ENCODE assay signal across 15 cellular contexts in the genomic region with DNA sequence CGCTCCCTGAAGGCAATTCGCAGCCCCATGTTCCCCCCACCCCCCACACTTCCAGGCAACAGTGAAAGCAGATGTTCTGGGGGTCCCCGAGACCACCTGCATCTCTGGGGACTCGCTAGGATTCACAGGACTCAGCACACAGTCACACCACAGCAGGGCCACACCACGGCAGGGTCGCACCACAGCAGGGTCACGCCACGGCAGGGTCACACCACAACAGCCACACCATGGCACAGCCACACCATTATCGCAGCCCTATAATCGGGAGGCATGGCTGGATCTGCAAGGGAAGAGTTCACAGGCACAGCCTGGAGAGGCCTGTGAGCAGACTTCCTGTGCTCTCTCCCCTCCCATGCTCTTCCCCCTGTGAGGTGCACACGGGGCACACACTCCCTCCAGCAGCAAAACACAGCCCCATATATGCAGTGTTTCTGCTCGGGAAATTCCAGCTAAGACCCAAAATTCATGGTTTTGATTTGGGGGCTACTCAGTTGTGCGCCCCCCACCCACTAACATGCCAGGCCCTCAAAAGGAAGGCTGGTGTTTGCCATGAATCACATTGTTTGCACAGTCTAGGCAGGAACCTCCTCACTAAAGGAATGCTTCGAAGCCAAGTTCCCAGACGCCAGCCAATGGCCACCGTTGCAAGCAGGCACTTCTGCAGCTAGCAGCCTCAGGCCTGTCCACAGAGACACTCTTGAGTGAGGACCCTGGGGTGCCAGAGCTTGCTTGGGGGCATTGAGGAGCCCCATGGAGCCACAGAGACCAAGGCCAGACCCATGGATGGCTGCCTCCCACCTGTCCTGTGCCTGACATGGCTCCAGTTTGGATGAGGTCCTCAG. TPM values are rescaled to one million over a fixed set of nuclear protein-coding genes. Genes with fewer than 3 reads are reported as not detected.
DNase-seq lines count a peak whose midpoint lies in the region; ATAC-seq and TF ChIP-seq lines count a peak whose summit lies in the region.
"Had no signal": no experiment of that assay in that cellular context is flagged by ENCODE, and none has a peak within 500 bp of the region (broad histone marks: within the 10 kb centered on the region; RNA-seq: fewer than 3 reads in every experiment).

No MANE protein-coding gene starts in this region.

- WGBS in neuronal stem cell (ENCODE audit: extremely low coverage in 2 of 2, insufficient read length in 2 of 2, insufficient replicate concordance in 1 of 2), 2 donors, result no CpG with 5 or more reads among the region's 16 CpGs
- WGBS in suprapubic skin, result 83% methylated on average over 12 of the region's 16 CpGs

- no peak overlapping the region for H2AK5ac ChIP-seq in neuronal stem cell (ENCODE audit: low read depth, low read length)

- H3K4me2 ChIP-seq in neuronal stem cell (ENCODE audit: insufficient read depth, low read length, poor library complexity, severe bottlenecking), result no peak overlapping the region

- DNase-seq in Right ventricle myocardium superior, result peak; percentile 18
- no peak for DNase-seq in left ventricle myocardium inferior
- DNase-seq in neuronal stem cell (ENCODE audit: low spot score), result no peak
- DNase-seq in suprapubic skin (ENCODE audit: low spot score in 2 of 2), result no peak
- no peak for DNase-seq in endothelial cell (ENCODE audit: low spot score)
- DNase-seq: BE2C; CD8-positive, alpha-beta T cell; COR-L47; DMS153; GM23248 had no signal

- no peak overlapping the region for H2BK120ac ChIP-seq in neuronal stem cell (ENCODE audit: low read depth, low read length)

- peak overlapping the region; percentile 50 for H3K9ac ChIP-seq in neuronal stem cell (ENCODE audit: low read depth, low read length, poor library complexity)
- H3K9ac ChIP-seq: GM23248 had no signal

- H4K91ac ChIP-seq in neuronal stem cell (ENCODE audit: low read depth, low read length, poor library complexity), result no peak overlapping the region

- intact Hi-C loops in Right ventricle myocardium superior (cut with DNase I), result no loop called here
- intact Hi-C loops in left ventricle myocardium inferior (cut with micrococcal nuclease), result no loop called here

- TF ChIP-seq POLR2A in suprapubic skin (IDR thresholded peaks at IDR 0.05), result no peak

- no peaks in the 10 kb centered on the region for H3K9me3 ChIP-seq in left ventricle myocardium inferior (replicated peaks)
- H3K9me3 ChIP-seq in neuronal stem cell (replicated peaks in 1 of 2; ENCODE audit: control insufficient read depth in 2 of 2, insufficient read depth in 1 of 2, low read depth in 1 of 2, low read length in 2 of 2), result peaks cover 0 to 7% of the 10 kb centered on the region in 2 donors
- H3K9me3 ChIP-seq in suprapubic skin, result no peaks in the 10 kb centered on the region
- H3K9me3 ChIP-seq: BE2C had no signal

- no peaks in the 10 kb centered on the region for H3K36me3 ChIP-seq in left ventricle myocardium inferior
- peaks cover 0 to 2% of the 10 kb centered on the region in 2 donors for H3K36me3 ChIP-seq in neuronal stem cell (replicated peaks in 1 of 2; ENCODE audit: control insufficient read depth in 2 of 2, insufficient read depth in 2 of 2, low read length in 2 of 2)
- H3K36me3 ChIP-seq in suprapubic skin, result no peaks in the 10 kb centered on the region
- H3K36me3 ChIP-seq: BE2C had no signal

- H2AFZ ChIP-seq in neuronal stem cell (ENCODE audit: low read length), result no peak overlapping the region
- H2AFZ ChIP-seq: GM23248 had no signal

- no peaks in the 10 kb centered on the region for H3K9me3 Mint-ChIP-seq in endothelial cell (ENCODE audit: unreplicated experiment)
- H3K9me3 Mint-ChIP-seq: CD8-positive, alpha-beta T cell had no signal

- no peak overlapping the region for H3K14ac ChIP-seq in neuronal stem cell (ENCODE audit: low read length)

- H3K27me3 ChIP-seq in left ventricle myocardium inferior (ENCODE audit: low read depth) (peaks cover 16% of the 10 kb centered on the region), neuronal stem cell (ENCODE audit: control insufficient read depth in 3 of 3, insufficient read depth in 3 of 3, low read depth in 1 of 3, low read length in 3 of 3) (peaks cover 0 to 78% (median 51%) of the 10 kb centered on the region in 3 experiments), suprapubic skin (peaks cover 55% of the 10 kb centered on the region)

- H2BK5ac ChIP-seq in neuronal stem cell (ENCODE audit: low read length), result no peak overlapping the region

- H3K4me1 Mint-ChIP-seq in endothelial cell (ENCODE audit: unreplicated experiment), result peaks cover 3% of the 10 kb centered on the region
- H3K4me1 Mint-ChIP-seq: CD14-positive monocyte had no signal

- H3K4me1 ChIP-seq in left ventricle myocardium inferior (peaks cover 44% of the 10 kb centered on the region), neuronal stem cell (ENCODE audit: control insufficient read depth in 2 of 2, insufficient read depth in 1 of 2, low read depth in 1 of 2, low read length in 2 of 2) (peaks cover 14 to 16% of the 10 kb centered on the region in 2 donors), suprapubic skin (peaks cover 7% of the 10 kb centered on the region)
- H3K4me1 ChIP-seq: BE2C had no signal

- H3K27ac ChIP-seq in left ventricle myocardium inferior (replicated peaks) (no peak overlapping the region), cingulate gyrus (ENCODE audit: low read depth, low read length) (peak overlapping the region; percentile 65), neuronal stem cell (replicated peaks; ENCODE audit: low read length) (no peak overlapping the region), suprapubic skin (no peak overlapping the region)
- H3K27ac ChIP-seq: GM23248 had no signal

- no peak overlapping the region for H2BK12ac ChIP-seq in neuronal stem cell (ENCODE audit: low read length)

- TF ChIP-seq EP300 in suprapubic skin (IDR thresholded peaks at IDR 0.05), result no peak

- no peak overlapping the region for H3K4me3 ChIP-seq in left ventricle myocardium inferior
- H3K4me3 ChIP-seq in neuronal stem cell (ENCODE audit: low read length in 2 of 2), result no peak overlapping the region
- no peak overlapping the region for H3K4me3 ChIP-seq in suprapubic skin
- H3K4me3 ChIP-seq: GM23248 had no signal

- TF ChIP-seq CTCF in left ventricle myocardium inferior (IDR thresholded peaks at IDR 0.05; ENCODE audit: borderline replicate concordance) (no peak), suprapubic skin (IDR thresholded peaks at IDR 0.05) (no peak), endothelial cell (IDR thresholded peaks at IDR 0.05; ENCODE audit: unreplicated experiment) (no peak)

- no peak overlapping the region for H3K4me3 Mint-ChIP-seq in endothelial cell (ENCODE audit: unreplicated experiment)
- H3K4me3 Mint-ChIP-seq: CD14-positive monocyte; CD8-positive, alpha-beta T cell had no signal

- peaks cover 29% of the 10 kb centered on the region for H3K27me3 Mint-ChIP-seq in endothelial cell (ENCODE audit: unreplicated experiment)

- no peak overlapping the region for H3K27ac Mint-ChIP-seq in endothelial cell (ENCODE audit: unreplicated experiment)
- H3K27ac Mint-ChIP-seq: CD14-positive monocyte; CD8-positive, alpha-beta T cell; IgD-negative memory B cell had no signal

- no peak overlapping the region for H3K18ac ChIP-seq in neuronal stem cell (ENCODE audit: low read length)

- H2BK15ac ChIP-seq in neuronal stem cell (ENCODE audit: low read length), result no peak overlapping the region

- H3K79me1 ChIP-seq in neuronal stem cell (ENCODE audit: low read depth, low read length), result no peaks in the 10 kb centered on the region

- no peak overlapping the region for H3K23ac ChIP-seq in neuronal stem cell (ENCODE audit: low read depth, low read length, poor library complexity)

- no peak for ATAC-seq in Right ventricle myocardium superior (ENCODE audit: poor library complexity)
- no peak for ATAC-seq in HG02870 (IDR thresholded peaks at IDR 0.05; ENCODE audit: unreplicated experiment)
- ATAC-seq: CD8-positive, alpha-beta T cell; HCT116 had no signal

- H4K8ac ChIP-seq in neuronal stem cell (ENCODE audit: low read depth, low read length), result no peak overlapping the region

- H3K36me3 Mint-ChIP-seq in endothelial cell (ENCODE audit: low read depth, unreplicated experiment), result no peaks in the 10 kb centered on the region
- H3K36me3 Mint-ChIP-seq: CD8-positive, alpha-beta T cell; IgD-negative memory B cell had no signal

- no peak overlapping the region for H3K4ac ChIP-seq in neuronal stem cell (ENCODE audit: low read length)

RNA-seq across cellular contexts. Expression of gene DPYSL4, which starts 7.0 kb away (rescaled TPM):
- total RNA-seq in Right ventricle myocardium superior (31.7 TPM), left ventricle myocardium inferior (42.8 TPM), suprapubic skin (1 to 10 TPM in 1 of 4 donors, under 1 TPM in 2, not detected in 1; 0.38 to 1.7 (median 0.91) TPM), endothelial cell (ENCODE audit: unreplicated experiment) (15.0 TPM)
- polyA plus RNA-seq in neuronal stem cell (2013, experiment 1 of 2), result 27.1 TPM
- polyA plus RNA-seq in neuronal stem cell (2013, experiment 2 of 2), result 25.4 TPM
- polyA plus RNA-seq: CD14-positive monocyte, IgD-negative memory B cell had no signal
